1 cellular context compared by ENCODE assay signal in genomic region chr11:115360186-115360824, GRCh38.
TF ChIP-seq lines count a peak whose summit lies in the region.

No MANE protein-coding gene starts in this region.

TF ChIP-seq in HepG2, 621 proteins besides CTCF, POLR2A, EP300 and RAD21 (continued from another document):
- TF ChIP-seq TFE3 (CRISPR knock-in tag; IDR thresholded peaks at IDR 0.05), result no peak
- TF ChIP-seq ZNF207 (IDR thresholded peaks at IDR 0.05; ENCODE audit: borderline replicate concordance), result no peak
- no peak for TF ChIP-seq PRMT3 (CRISPR knock-in tag; IDR thresholded peaks at IDR 0.05; ENCODE audit: borderline replicate concordance, low read depth)
- TF ChIP-seq RFX1 (IDR thresholded peaks at IDR 0.05), result no peak
- no peak for TF ChIP-seq MIXL1 (CRISPR knock-in tag; IDR thresholded peaks at IDR 0.05)
- TF ChIP-seq KMT2B (CRISPR knock-in tag; IDR thresholded peaks at IDR 0.05), result no peak
